In the genomic region with DNA sequence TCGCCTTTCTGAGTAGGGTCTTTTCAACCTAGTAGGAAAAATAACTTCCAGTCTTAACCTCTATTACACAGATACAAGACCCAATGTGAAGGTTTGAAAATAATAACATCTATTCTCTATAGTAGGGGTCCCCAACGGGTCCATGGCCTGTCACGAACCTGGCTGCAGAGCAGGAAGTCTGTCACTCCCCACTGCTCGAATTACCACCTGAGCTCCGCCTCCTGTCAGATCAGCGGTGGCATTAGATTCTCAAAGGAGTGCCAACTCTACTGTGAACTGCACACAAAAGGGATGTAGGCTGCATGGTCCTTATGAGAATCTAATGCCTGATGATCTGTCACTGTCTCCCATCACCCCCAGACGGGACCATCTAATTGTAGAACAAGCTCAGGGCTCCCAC, we compare ENCODE assay signal across 29 cellular contexts. TPM values are rescaled to one million over a fixed set of nuclear protein-coding genes. Genes with fewer than 3 reads are reported as not detected.
A peak's percentile ranks its signal among the peaks of the same experiment; 100 is the strongest.
DNase-seq lines count a peak whose midpoint lies in the region; FAIRE-seq and TF ChIP-seq lines count a peak whose summit lies in the region.
"Had no signal": no experiment of that assay in that cellular context is flagged by ENCODE, and none has a peak within 500 bp of the region (broad histone marks: within the 10 kb centered on the region; RNA-seq: fewer than 3 reads in every experiment).

No MANE protein-coding gene starts in this region.

- CTCF ChIA-PET in activated naive CD4-positive, alpha-beta T cell treated with anti-CD3 and anti-CD28 coated beads for 36 hours (lab: Charles Lee) = interaction anchor here (0.6 to 1.6 kb wide), 3 partner anchors 31 to 173 kb away, joined by 3 to 4 read pairs (median 4); no protein-coding TSS in a partner anchor
- CTCF ChIA-PET in mammary epithelial cell (lab: Charles Lee; ENCODE audit: low non-redundant PET) = no interaction called here

- intact Hi-C loops in activated naive CD4-positive, alpha-beta T cell treated with anti-CD3 and anti-CD28 coated beads for 36 hours (cut with micrococcal nuclease) = no loop called here
- intact Hi-C loops in mammary epithelial cell (cut with micrococcal nuclease) = no loop called here

- H3K4me3 ChIP-seq in subcutaneous abdominal adipose tissue (ENCODE audit: low read depth in 1 of 5, low read length in 5 of 5) = no peak overlapping the region
- no peak overlapping the region for H3K4me3 ChIP-seq in mammary epithelial cell (replicated peaks in 1 of 3; ENCODE audit: insufficient read depth in 1 of 3, low read depth in 2 of 3, low read length in 3 of 3)
- H3K4me3 ChIP-seq: breast epithelium, hepatocyte had no signal

- H3K9me3 ChIP-seq in subcutaneous abdominal adipose tissue (ENCODE audit: control insufficient read depth in 5 of 5, low read length in 5 of 5) (no peaks in the 10 kb centered on the region), mammary epithelial cell (replicated peaks; ENCODE audit: insufficient read depth, low read length) (no peaks in the 10 kb centered on the region)
- H3K9me3 ChIP-seq: breast epithelium had no signal

- WGBS in mammary epithelial cell (ENCODE audit: low coverage, missing lambda C conversion rate) = 93% methylated on average over 6 of the region's 7 CpGs

- H2AFZ ChIP-seq in mammary epithelial cell (ENCODE audit: low read depth, low read length) = no peak overlapping the region
- H2AFZ ChIP-seq: hepatocyte, parathyroid adenoma had no signal

- peaks cover 100% of the 10 kb centered on the region for H3K79me2 ChIP-seq in mammary epithelial cell (ENCODE audit: insufficient read depth, low read length)

- FAIRE-seq in H54 (lab: Jason Lieb, UNC) = no peak
- FAIRE-seq: endothelial cell of umbilical vein, small intestine, TTC549, urothelium cell line had no signal

- no peaks in the 10 kb centered on the region for H3K27me3 ChIP-seq in subcutaneous abdominal adipose tissue (ENCODE audit: control insufficient read depth in 5 of 5, insufficient read depth in 4 of 5, low read length in 5 of 5)
- no peaks in the 10 kb centered on the region for H3K27me3 ChIP-seq in mammary epithelial cell (ENCODE audit: insufficient read depth, low read length)
- H3K27me3 ChIP-seq: breast epithelium, hepatocyte had no signal

- H3K36me3 ChIP-seq in subcutaneous abdominal adipose tissue (ENCODE audit: control insufficient read depth in 5 of 5, insufficient read depth in 5 of 5, low read length in 5 of 5) (peaks cover 13 to 44% (median 28%) of the 10 kb centered on the region in 5 donors), mammary epithelial cell (ENCODE audit: insufficient read depth, low read length) (peaks cover 37% of the 10 kb centered on the region)

- no peaks in the 10 kb centered on the region for H3K27me3 Mint-ChIP-seq in activated naive CD4-positive, alpha-beta T cell treated with anti-CD3 and anti-CD28 coated beads for 36 hours (ENCODE audit: low read depth)
- no peaks in the 10 kb centered on the region for H3K27me3 Mint-ChIP-seq in mesothelial cell of epicardium (ENCODE audit: low read depth)
- H3K27me3 Mint-ChIP-seq: activated CD4-positive, alpha-beta T cell treated with anti-CD3 and anti-CD28 coated beads, Interleukin-2, amount 10 ng/mL, durations not matched to agents 7 days and 5 days; CD4-positive, CD25-positive, alpha-beta regulatory T cell; dendritic cell treated with granulocyte-macrophage colony-stimulating factor and Interleukin-4, amounts not matched to agents 40 ng/mL and 50 ng/mL, for 4 days; memory B cell had no signal

- no peak overlapping the region for H3K4me3 Mint-ChIP-seq in activated naive CD4-positive, alpha-beta T cell treated with anti-CD3 and anti-CD28 coated beads for 36 hours
- no peak overlapping the region for H3K4me3 Mint-ChIP-seq in mesothelial cell of epicardium
- H3K4me3 Mint-ChIP-seq: activated CD4-positive, alpha-beta T cell treated with anti-CD3 and anti-CD28 coated beads, Interleukin-2, amount 10 ng/mL, durations not matched to agents 7 days and 5 days; dendritic cell treated with granulocyte-macrophage colony-stimulating factor and Interleukin-4, amounts not matched to agents 40 ng/mL and 50 ng/mL, for 4 days; memory B cell; natural killer cell had no signal

- no peak for TF ChIP-seq POLR2A in H54 (IDR thresholded peaks at IDR 0.05; ENCODE audit: low read depth, low read length)

- H3K9ac ChIP-seq in subcutaneous abdominal adipose tissue (ENCODE audit: low read length in 5 of 5) (no peak overlapping the region), mammary epithelial cell (ENCODE audit: insufficient read depth, low read length) (no peak overlapping the region)
- H3K9ac ChIP-seq: parathyroid adenoma had no signal

- H3K4me2 ChIP-seq in mammary epithelial cell (ENCODE audit: insufficient read depth, low read depth, low read length) = no peak overlapping the region
- H3K4me2 ChIP-seq: hepatocyte had no signal

- in situ Hi-C loops in mammary epithelial cell (cut with MboI; ENCODE audit: low sequenced_read_pairs in 2 of 2) = no loop called here

- peaks cover 88% of the 10 kb centered on the region for H3K4me1 Mint-ChIP-seq in activated naive CD4-positive, alpha-beta T cell treated with anti-CD3 and anti-CD28 coated beads for 36 hours (ENCODE audit: low read depth)
- peaks cover 24% of the 10 kb centered on the region for H3K4me1 Mint-ChIP-seq in mesothelial cell of epicardium

- H4K20me1 ChIP-seq in mammary epithelial cell (ENCODE audit: insufficient read depth, low read length) = peaks cover 56% of the 10 kb centered on the region

- no peak for DNase-seq in activated naive CD4-positive, alpha-beta T cell treated with anti-CD3 and anti-CD28 coated beads for 36 hours
- no peak for DNase-seq in activated naive CD4-positive, alpha-beta T cell treated with anti-CD3 and anti-CD28 coated beads, Interleukin-2, amount 50 U/mL, for 16 hours
- DNase-seq in mesothelial cell of epicardium (ENCODE audit: low spot score in 2 of 2, unreplicated experiment in 2 of 2) (no peak), NCI-H146 treated with DMSO at 0.1 percent for 48 hours (lab: John Stamatoyannopoulos, UW; ENCODE audit: unreplicated experiment) (no peak), H54 (ENCODE audit: insufficient read length, low spot score) (no peak), mammary epithelial cell (no peak)
- DNase-seq: activated CD4-positive, alpha-beta T cell treated with anti-CD3 and anti-CD28 coated beads, Interleukin-2, amount 10 ng/mL, durations not matched to agents 7 days and 5 days; activated CD8-positive, alpha-beta memory T cell treated with anti-CD3 and anti-CD28 coated beads, Interleukin-2, amount 50 U/mL, for 48 hours; CD4-positive, CD25-positive, alpha-beta regulatory T cell; DMS79 treated with DMSO at 0.1 percent for 48 hours; islet precursor cell; KBM-7; MV-4-11; natural killer cell; NCI-H187 treated with DMSO at 0.1 percent for 48 hours; NCI-H510A treated with DMSO at 0.1 percent for 48 hours; RPMI8226; small intestine; stimulated activated CD4-positive, alpha-beta T cell treated with anti-CD3 and anti-CD28 coated beads, Interleukin-4, amount 100 ng/mL, for 1 hour had no signal

- H3K27ac ChIP-seq in subcutaneous abdominal adipose tissue (ENCODE audit: low read depth, low read length) = peak overlapping the region; percentile 99
- H3K27ac ChIP-seq in mammary epithelial cell (ENCODE audit: insufficient read depth, low read depth, low read length) = no peak overlapping the region
- H3K27ac ChIP-seq: breast epithelium, hepatocyte, parathyroid adenoma had no signal

- peak overlapping the region; percentile 62 for H3K27ac Mint-ChIP-seq in activated naive CD4-positive, alpha-beta T cell treated with anti-CD3 and anti-CD28 coated beads for 36 hours
- peak overlapping the region; percentile 20 for H3K27ac Mint-ChIP-seq in mesothelial cell of epicardium
- H3K27ac Mint-ChIP-seq: activated CD4-positive, alpha-beta T cell treated with anti-CD3 and anti-CD28 coated beads, Interleukin-2, amount 10 ng/mL, durations not matched to agents 7 days and 5 days; dendritic cell treated with granulocyte-macrophage colony-stimulating factor and Interleukin-4, amounts not matched to agents 40 ng/mL and 50 ng/mL, for 4 days; memory B cell; natural killer cell had no signal

- dilution Hi-C loops in mammary epithelial cell (cut with HindIII; ENCODE audit: low sequenced_read_pairs) = no loop called here

- TF ChIP-seq CTCF in mesothelial cell of epicardium (IDR thresholded peaks at IDR 0.05; ENCODE audit: unreplicated experiment) = no peak
- no peak for TF ChIP-seq CTCF in mammary epithelial cell (conservative IDR thresholded peaks at IDR 0.05 in 1 of 2, IDR thresholded peaks at IDR 0.05 in 1 of 2; ENCODE audit: extremely low read depth in 1 of 2, insufficient read depth in 1 of 2, low read depth in 1 of 2, low read length in 2 of 2)

- no TSS peak for BruUV-seq in mammary epithelial cell (replicated peaks; lab: Mats Ljungman, UMichigan)

- peaks cover 64% of the 10 kb centered on the region for H3K36me3 Mint-ChIP-seq in activated naive CD4-positive, alpha-beta T cell treated with anti-CD3 and anti-CD28 coated beads for 36 hours (ENCODE audit: low read depth)
- H3K36me3 Mint-ChIP-seq in mesothelial cell of epicardium = peaks cover 59% of the 10 kb centered on the region

- no peaks in the 10 kb centered on the region for H3K9me3 Mint-ChIP-seq in activated naive CD4-positive, alpha-beta T cell treated with anti-CD3 and anti-CD28 coated beads for 36 hours
- H3K9me3 Mint-ChIP-seq in mesothelial cell of epicardium = peaks cover 16% of the 10 kb centered on the region
- H3K9me3 Mint-ChIP-seq: activated CD4-positive, alpha-beta T cell treated with anti-CD3 and anti-CD28 coated beads, Interleukin-2, amount 10 ng/mL, durations not matched to agents 7 days and 5 days; dendritic cell treated with granulocyte-macrophage colony-stimulating factor and Interleukin-4, amounts not matched to agents 40 ng/mL and 50 ng/mL, for 4 days; memory B cell; natural killer cell had no signal

- H3K4me1 ChIP-seq in subcutaneous abdominal adipose tissue (ENCODE audit: control insufficient read depth in 5 of 5, insufficient read depth in 5 of 5, low read length in 5 of 5) = peaks cover 0 to 93% (median 87%) of the 10 kb centered on the region in 5 donors
- peaks cover 10% of the 10 kb centered on the region for H3K4me1 ChIP-seq in mammary epithelial cell (ENCODE audit: insufficient read depth, low read length)
- H3K4me1 ChIP-seq: parathyroid adenoma had no signal

RNA-seq across cellular contexts. Expression of gene YWHAG, which starts 7.4 kb away (rescaled TPM):
- total RNA-seq in activated naive CD4-positive, alpha-beta T cell treated with anti-CD3 and anti-CD28 coated beads for 36 hours = 10 to 100 TPM; 95.3 to 96.9 TPM
- 108 TPM for polyA plus RNA-seq in PFSK-1 (2012; ENCODE audit: insufficient read length, low read depth)
- total RNA-seq in mesothelial cell of epicardium (144 to 145 TPM (median 145 TPM) in 3 replicates), mammary epithelial cell (100 to 1,000 TPM; 155 to 227 TPM)
- 74.1 TPM for polyA plus RNA-seq in mammary epithelial cell
- 151 TPM for polyA minus RNA-seq in mammary epithelial cell

RNA-seq across cellular contexts. Expression of gene HSPB1, which starts 48.9 kb away (rescaled TPM):
- 100 to 1,000 TPM; 106 to 115 TPM for total RNA-seq in activated naive CD4-positive, alpha-beta T cell treated with anti-CD3 and anti-CD28 coated beads for 36 hours
- polyA plus RNA-seq in PFSK-1 (2012; ENCODE audit: insufficient read length, low read depth) = 2,108 TPM
- total RNA-seq in mesothelial cell of epicardium = 235 to 241 TPM (median 239 TPM) in 3 replicates
- 100 to 1,000 TPM; 523 to 862 TPM for total RNA-seq in mammary epithelial cell
- 420 TPM for polyA plus RNA-seq in mammary epithelial cell
- 132 TPM for polyA minus RNA-seq in mammary epithelial cell

RNA-seq across cellular contexts. Expression of gene SSC4D, which starts 58.1 kb away (rescaled TPM):
- total RNA-seq in activated naive CD4-positive, alpha-beta T cell treated with anti-CD3 and anti-CD28 coated beads for 36 hours = under 1 TPM; 0.57 to 0.62 TPM
- 4.0 TPM for polyA plus RNA-seq in PFSK-1 (2012; ENCODE audit: insufficient read length, low read depth)
- total RNA-seq in mesothelial cell of epicardium = 22.4 to 26.2 TPM (median 25.2 TPM) in 3 replicates
- total RNA-seq in mammary epithelial cell = 1 to 10 TPM in 1 of 2 donors, under 1 TPM in 1; 0.42 to 1.3 TPM
- 0.93 TPM for polyA plus RNA-seq in mammary epithelial cell
- not detected for polyA minus RNA-seq in mammary epithelial cell
- total RNA-seq: CD4-positive, CD25-positive, alpha-beta regulatory T cell had no signal

Comparison
In these comparisons a context has a peak if more than half of its experiments do, and no peak if none do; other contexts are left out.
1. RNA of gene SSC4D, which starts 58.1 kb away (total RNA-seq): 22.4 to 26.2 TPM in mesothelial cell of epicardium; 0.42 to 1.3 TPM in mammary epithelial cell and 0.57 to 0.62 TPM in activated naive CD4-positive, alpha-beta T cell treated with anti-CD3 and anti-CD28 coated beads for 36 hours; every median in the first group is over 10 times any median in the second.